6 cellular contexts compared by ENCODE assay signal in the genomic region with DNA sequence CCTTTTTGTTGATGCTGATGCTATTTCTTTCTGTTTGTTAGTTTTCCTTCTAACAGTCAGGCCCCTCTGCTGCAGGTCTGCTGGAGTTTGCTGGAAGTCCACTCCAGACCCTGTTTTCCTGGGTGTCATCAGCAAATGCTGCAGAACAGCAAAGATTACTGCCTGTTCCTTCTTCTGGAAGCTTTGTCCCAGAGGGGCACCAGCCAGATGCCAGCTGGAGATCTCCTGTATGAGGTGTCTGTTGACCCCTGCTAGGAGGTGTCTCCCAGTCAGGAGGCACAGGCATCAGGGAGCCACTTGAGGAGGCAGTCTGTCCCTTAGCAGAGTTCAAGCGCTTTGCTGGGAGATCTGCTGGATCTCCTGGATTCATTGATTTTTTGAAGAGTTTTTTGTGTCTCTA. TPM values are rescaled to one million over a fixed set of nuclear protein-coding genes. Genes with fewer than 3 reads are reported as not detected.
"Had no signal": no experiment of that assay in that cellular context is flagged by ENCODE, and none has a peak within 500 bp of the region (broad histone marks: within the 10 kb centered on the region; RNA-seq: fewer than 3 reads in every experiment).

No MANE protein-coding gene starts in this region.

RNA-seq across cellular contexts. Expression of gene OR4N2, which starts 16.3 kb away (rescaled TPM):
- total RNA-seq: HepG2, HT-29, HT1080, IMR-90, K562 had no signal
- polyA plus RNA-seq: HepG2, IgD-negative memory B cell, IMR-90, K562 had no signal

RNA-seq across cellular contexts. Expression of gene OR4M1, which starts 46.6 kb away (rescaled TPM):
- total RNA-seq: HepG2, HT-29, HT1080, IMR-90, K562 had no signal
- polyA plus RNA-seq: HepG2, IgD-negative memory B cell, IMR-90, K562 had no signal

RNA-seq across cellular contexts. Expression of gene OR4K2, which starts 55.1 kb away (rescaled TPM):
- total RNA-seq: HepG2, HT-29, HT1080, IMR-90, K562 had no signal
- polyA plus RNA-seq: HepG2, IgD-negative memory B cell, IMR-90, K562 had no signal
